15 cellular contexts compared by ENCODE assay signal in genomic region chr7:91656486-91657237, GRCh38.
DNase-seq lines count a peak whose midpoint lies in the region; ATAC-seq and TF ChIP-seq lines count a peak whose summit lies in the region.
"Had no signal": no experiment of that assay in that cellular context is flagged by ENCODE, and none has a peak within 500 bp of the region (broad histone marks: within the 10 kb centered on the region; RNA-seq: fewer than 3 reads in every experiment).

No MANE protein-coding gene starts in this region.

- TF ChIP-seq POLR2A in gastroesophageal sphincter (IDR thresholded peaks at IDR 0.05): no peak

- TF ChIP-seq CTCF in gastroesophageal sphincter (IDR thresholded peaks at IDR 0.05): no peak
- TF ChIP-seq CTCF in smooth muscle cell (IDR thresholded peaks at IDR 0.05; ENCODE audit: borderline replicate concordance, insufficient read depth, poor library complexity, severe bottlenecking): no peak

- H3K27ac ChIP-seq in gastroesophageal sphincter: no peak overlapping the region
- H3K27ac ChIP-seq in smooth muscle cell (ENCODE audit: low read depth): peak overlapping the region; percentile 43
- H3K27ac ChIP-seq: C4-2B, parathyroid adenoma had no signal

- 79 to 96% methylated on average over 4 to 8 of the region's 9 CpGs for WGBS in gastroesophageal sphincter (ENCODE audit: low coverage in 1 of 2), 2 donors
- 56% methylated on average over 9 of the region's 9 CpGs for WGBS in smooth muscle cell (ENCODE audit: low lambda C conversion rate)

- H3K9me3 ChIP-seq in adipocyte (ENCODE audit: control insufficient read depth, low read length) (no peaks in the 10 kb centered on the region), gastroesophageal sphincter (no peaks in the 10 kb centered on the region), smooth muscle cell (replicated peaks; ENCODE audit: low read depth) (no peaks in the 10 kb centered on the region)
- H3K9me3 ChIP-seq: esophagus squamous epithelium had no signal

- H3F3A ChIP-seq in smooth muscle cell (ENCODE audit: low read depth): peaks cover 6% of the 10 kb centered on the region

- H3K4me1 ChIP-seq in adipocyte (ENCODE audit: control insufficient read depth, insufficient read depth, low read length): peaks cover 30% of the 10 kb centered on the region
- no peaks in the 10 kb centered on the region for H3K4me1 ChIP-seq in gastroesophageal sphincter
- peaks cover 9% of the 10 kb centered on the region for H3K4me1 ChIP-seq in smooth muscle cell (ENCODE audit: low read depth)
- H3K4me1 ChIP-seq: parathyroid adenoma had no signal

- H3K4me3 ChIP-seq in adipocyte (ENCODE audit: low read length): peak overlapping the region; percentile 58
- H3K4me3 ChIP-seq in gastroesophageal sphincter: no peak overlapping the region
- no peak overlapping the region for H3K4me3 ChIP-seq in smooth muscle cell
- no peak overlapping the region for H3K4me3 ChIP-seq in H7 (ENCODE audit: insufficient read depth, low read depth, low read length)
- H3K4me3 ChIP-seq: esophagus squamous epithelium had no signal

- H3K4me2 ChIP-seq in smooth muscle cell: peak overlapping the region; percentile 10

- H4K20me1 ChIP-seq in smooth muscle cell (ENCODE audit: low read depth): no peaks in the 10 kb centered on the region

- ATAC-seq in gastroesophageal sphincter (peak; percentile 69), HG02678 (IDR thresholded peaks at IDR 0.05; ENCODE audit: unreplicated experiment) (no peak)
- ATAC-seq: Right ventricle myocardium inferior had no signal

- TF ChIP-seq EP300 in gastroesophageal sphincter (IDR thresholded peaks at IDR 0.05): no peak

- no peaks in the 10 kb centered on the region for H3K36me3 ChIP-seq in adipocyte (ENCODE audit: control insufficient read depth, insufficient read depth, low read length, severe bottlenecking)
- H3K36me3 ChIP-seq in gastroesophageal sphincter: no peaks in the 10 kb centered on the region
- no peaks in the 10 kb centered on the region for H3K36me3 ChIP-seq in smooth muscle cell (ENCODE audit: low read depth)
- no peaks in the 10 kb centered on the region for H3K36me3 ChIP-seq in H7 (replicated peaks; ENCODE audit: control insufficient read depth, insufficient read depth, low read length)
- H3K36me3 ChIP-seq: esophagus squamous epithelium had no signal

- no peak overlapping the region for H2AFZ ChIP-seq in smooth muscle cell (ENCODE audit: low read depth)
- H2AFZ ChIP-seq: parathyroid adenoma had no signal

- no peak overlapping the region for H3K9ac ChIP-seq in adipocyte (ENCODE audit: low read length)
- no peak overlapping the region for H3K9ac ChIP-seq in smooth muscle cell (ENCODE audit: low read depth)
- H3K9ac ChIP-seq: parathyroid adenoma had no signal

- no peaks in the 10 kb centered on the region for H3K79me2 ChIP-seq in smooth muscle cell (ENCODE audit: low read depth)
- H3K79me2 ChIP-seq: parathyroid adenoma had no signal

- intact Hi-C loops in cardiac septum (cut with DNase I): no loop called here

- peak; percentile 46 for DNase-seq in GM04503 (ENCODE audit: low read depth)
- peak; percentile 89 for DNase-seq in adipocyte (ENCODE audit: low read depth)
- no peak for DNase-seq in smooth muscle cell (lab: John Stamatoyannopoulos, UW; ENCODE audit: unreplicated experiment)
- no peak for DNase-seq in H7
- no peak for DNase-seq in effector CD8-positive, alpha-beta T cell (lab: John Stamatoyannopoulos, UW)
- DNase-seq in cardiac septum (ENCODE audit: low spot score): no peak
- DNase-seq: cortex of kidney; esophagus squamous epithelium; stimulated activated CD4-positive, alpha-beta T cell treated with anti-CD3 and anti-CD28 coated beads, Interleukin-15, amount 100 ng/mL, for 24 hours; T1000 had no signal

- no peaks in the 10 kb centered on the region for H3K27me3 ChIP-seq in adipocyte (replicated peaks; ENCODE audit: control insufficient read depth, insufficient read depth, low read length)
- no peaks in the 10 kb centered on the region for H3K27me3 ChIP-seq in gastroesophageal sphincter
- H3K27me3 ChIP-seq in smooth muscle cell (ENCODE audit: low read depth): peaks cover 5% of the 10 kb centered on the region
- no peaks in the 10 kb centered on the region for H3K27me3 ChIP-seq in H7 (ENCODE audit: control insufficient read depth, insufficient read depth, low read length)
- H3K27me3 ChIP-seq: esophagus squamous epithelium had no signal

Comparison
In these comparisons a context has a peak if more than half of its experiments do, and no peak if none do; other contexts are left out.
1. DNase-seq: peak in GM04503 (single experiment) and adipocyte (single experiment); none in smooth muscle cell (single experiment), H7 (single experiment), effector CD8-positive, alpha-beta T cell (single experiment) and cardiac septum (single experiment).